18 cellular contexts compared by ENCODE assay signal in genomic region chr15:87850916-87851315, GRCh38.
A peak's percentile ranks its signal among the peaks of the same experiment; 100 is the strongest.
DNase-seq lines count a peak whose midpoint lies in the region; ATAC-seq and TF ChIP-seq lines count a peak whose summit lies in the region.
"Had no signal": no experiment of that assay in that cellular context is flagged by ENCODE, and none has a peak within 500 bp of the region (broad histone marks: within the 10 kb centered on the region; RNA-seq: fewer than 3 reads in every experiment).

No MANE protein-coding gene starts in this region.

- DNase-seq in M059J (ENCODE audit: low read depth) (peak; percentile 72), RPMI7951 (ENCODE audit: low read depth) (peak; percentile 21), choroid plexus epithelial cell (ENCODE audit: low read depth) (peak; percentile 11), left ventricle myocardium superior (no peak), SIG-M5 treated with dmso at 0.1 percent for 504 hours (lab: John Stamatoyannopoulos, UW; ENCODE audit: unreplicated experiment) (no peak)
- DNase-seq: BE2C; DMS53; GF-D8; IMR-90; NCI-H1105; NCI-H146; NCI-H2081; NCI-H2171 treated with DMSO at 0.1 percent for 48 hours; NCI-H510A; NK-92 treated with Interleukin-12 subunit alpha and Interleukin-12 subunit beta, amount 100 ng/mL, for 24 hours had no signal

- H3K4me3 ChIP-seq in choroid plexus epithelial cell (ENCODE audit: low read depth, low read length) = no peak overlapping the region

- ATAC-seq in left ventricle myocardium superior (peak; percentile 97), GM19023 (IDR thresholded peaks at IDR 0.05; ENCODE audit: unreplicated experiment) (no peak), HG03196 (IDR thresholded peaks at IDR 0.05; ENCODE audit: unreplicated experiment) (no peak)
- ATAC-seq: Panc1 had no signal

- intact Hi-C loops in left ventricle myocardium superior (cut with micrococcal nuclease) = no loop called here

- no peak for TF ChIP-seq CTCF in choroid plexus epithelial cell (conservative IDR thresholded peaks at IDR 0.05; ENCODE audit: low read depth, low read length)

Comparison
In these comparisons a context has a peak if more than half of its experiments do, and no peak if none do; other contexts are left out.
1. DNase-seq: peak in M059J (single experiment), RPMI7951 (single experiment) and choroid plexus epithelial cell (single experiment); none in left ventricle myocardium superior (single experiment) and SIG-M5 treated with dmso at 0.1 percent for 504 hours (single experiment).